ENCODE assay signal across 8 cellular contexts in the genomic region with DNA sequence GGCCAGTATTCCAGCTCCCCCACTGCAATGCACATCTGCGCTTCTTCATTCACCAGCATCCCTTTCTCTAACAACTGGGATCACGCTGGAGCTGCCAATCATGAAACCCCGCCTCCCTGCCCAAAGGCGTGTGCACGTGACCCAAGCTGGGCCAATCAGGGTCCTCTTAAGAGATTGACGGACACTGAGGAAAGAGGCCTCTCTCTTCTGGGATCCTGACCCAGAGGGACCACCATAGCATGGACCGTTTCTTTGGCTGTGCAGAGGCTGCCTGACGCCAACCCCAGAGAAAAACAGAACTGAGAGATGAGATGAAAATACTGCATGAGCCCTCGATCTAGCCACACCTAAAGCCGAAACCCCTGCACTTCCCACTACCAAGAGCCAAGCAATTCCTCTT. TPM values are rescaled to one million over a fixed set of nuclear protein-coding genes. Genes with fewer than 3 reads are reported as not detected.
A peak's percentile ranks its signal among the peaks of the same experiment; 100 is the strongest.
DNase-seq lines count a peak whose midpoint lies in the region; ATAC-seq and TF ChIP-seq lines count a peak whose summit lies in the region.

No MANE protein-coding gene starts in this region.

- no peak overlapping the region for H3K4me2 ChIP-seq in HCT116 (ENCODE audit: low read length)

- no peak for TF ChIP-seq CTCF in HCT116 (IDR thresholded peaks at IDR 0.05 in 2 of 3, conservative IDR thresholded peaks at IDR 0.05 in 1 of 3; ENCODE audit: borderline replicate concordance in 1 of 3, insufficient read depth in 1 of 3, low read depth in 2 of 3, low read length in 2 of 3)
- no peak for TF ChIP-seq CTCF in Peyer's patch (IDR thresholded peaks at IDR 0.05)
- no peak for TF ChIP-seq CTCF in left lung (IDR thresholded peaks at IDR 0.05)
- TF ChIP-seq CTCF in uterus (IDR thresholded peaks at IDR 0.05): no peak

- no peak overlapping the region for H3K4me3 Mint-ChIP-seq in immature natural killer cell

- H3K9me3 ChIP-seq in HCT116 (ENCODE audit: control insufficient read depth in 1 of 2, insufficient read depth in 1 of 2, low read depth in 1 of 2, low read length in 2 of 2): no peaks in the 10 kb centered on the region
- H3K9me3 ChIP-seq in Peyer's patch: no peaks in the 10 kb centered on the region
- H3K9me3 ChIP-seq in left lung: no peaks in the 10 kb centered on the region
- no peaks in the 10 kb centered on the region for H3K9me3 ChIP-seq in uterus

- BruUV-seq in HCT116 (replicated peaks; lab: Mats Ljungman, UMichigan): no TSS peak

- RAD21 ChIA-PET in HCT116 (lab: Charles Lee; ENCODE audit: low non-redundant PET in 1 of 2, low total read pairs in 2 of 2, uncharacterized antibody in 2 of 2, unreplicated experiment in 2 of 2): no interaction called here

- no peak overlapping the region for H3K9ac ChIP-seq in HCT116 (ENCODE audit: low read length)

- H3K27me3 ChIP-seq in HCT116 (ENCODE audit: insufficient read depth, low read length): no peaks in the 10 kb centered on the region
- H3K27me3 ChIP-seq in Peyer's patch: no peaks in the 10 kb centered on the region
- no peaks in the 10 kb centered on the region for H3K27me3 ChIP-seq in left lung
- H3K27me3 ChIP-seq in uterus: no peaks in the 10 kb centered on the region

- H3K27ac ChIP-seq in HCT116 (ENCODE audit: low read depth, low read length) (no peak overlapping the region), Peyer's patch (peak overlapping the region in 1 of 4 donors; percentile 70), left lung (peak overlapping the region in 1 of 2 donors; percentile 38), uterus (no peak overlapping the region)

- peaks cover 0 to 8% of the 10 kb centered on the region in 2 donors for H3K36me3 Mint-ChIP-seq in activated naive CD4-positive, alpha-beta T cell treated with anti-CD3 and anti-CD28 coated beads, Interleukin-2, amount 50 U/mL, for 72 hours
- H3K36me3 Mint-ChIP-seq in immature natural killer cell: no peaks in the 10 kb centered on the region

- DNase-seq in HCT116 (ENCODE audit: low read depth, low spot score) (peak; percentile 27), Peyer's patch (peak in 2 of 3 donors; percentile 58 to 60), left lung (no peak), uterus (no peak), immature natural killer cell (no peak)
- no peak for DNase-seq in activated naive CD4-positive, alpha-beta T cell treated with anti-CD3 and anti-CD28 coated beads, Interleukin-2, amount 50 U/mL, for 72 hours (ENCODE audit: low spot score in 2 of 2)

- CTCF ChIA-PET in HCT116 (lab: Charles Lee): interaction anchor here (0.6 kb wide), 1 partner anchor 12 kb away, joined by 4 read pairs; no protein-coding TSS in a partner anchor

- peaks cover 0 to 2% (median 2%) of the 10 kb centered on the region in 3 donors for H3K27me3 Mint-ChIP-seq in immature natural killer cell (ENCODE audit: low read depth in 3 of 3)

- peaks cover 43% of the 10 kb centered on the region; the same call in 1 of the 2 replicates for H3K79me2 ChIP-seq in HCT116 (ENCODE audit: insufficient read depth, low read length)

- H3K4me1 ChIP-seq in HCT116 (ENCODE audit: control insufficient read depth in 1 of 2, insufficient read depth in 2 of 2, low read length in 2 of 2): no peaks in the 10 kb centered on the region
- H3K4me1 ChIP-seq in Peyer's patch: peaks cover 0 to 6% (median 2%) of the 10 kb centered on the region in 4 donors
- H3K4me1 ChIP-seq in left lung: peaks cover 0 to 18% of the 10 kb centered on the region in 2 donors
- no peaks in the 10 kb centered on the region for H3K4me1 ChIP-seq in uterus

- TF ChIP-seq RAD21 in HCT116 (IDR thresholded peaks at IDR 0.05; ENCODE audit: low read depth): no peak

- no peaks in the 10 kb centered on the region for H3K9me2 ChIP-seq in HCT116 (ENCODE audit: insufficient read depth)

- peak; percentile 88 for ATAC-seq in GM18511 (IDR thresholded peaks at IDR 0.05; ENCODE audit: unreplicated experiment)
- ATAC-seq in HCT116: peak; percentile 95
- ATAC-seq in left lung: peak; percentile 28
- ATAC-seq in esophagus mucosa: no peak
- ATAC-seq in activated naive CD4-positive, alpha-beta T cell treated with anti-CD3 and anti-CD28 coated beads, Interleukin-2, amount 50 U/mL, for 72 hours: no peak

- no peaks in the 10 kb centered on the region for H3K9me3 Mint-ChIP-seq in activated naive CD4-positive, alpha-beta T cell treated with anti-CD3 and anti-CD28 coated beads, Interleukin-2, amount 50 U/mL, for 72 hours
- no peaks in the 10 kb centered on the region for H3K9me3 Mint-ChIP-seq in immature natural killer cell

- peak overlapping the region in 1 of 2 donors; percentile 51 for H3K27ac Mint-ChIP-seq in activated naive CD4-positive, alpha-beta T cell treated with anti-CD3 and anti-CD28 coated beads, Interleukin-2, amount 50 U/mL, for 72 hours
- H3K27ac Mint-ChIP-seq in immature natural killer cell: no peak overlapping the region

- intact Hi-C loops in HCT116 (cut with micrococcal nuclease): no loop called here
- intact Hi-C loops in left lung (cut with DNase I): no loop called here
- intact Hi-C loops in uterus (cut with DNase I; ENCODE audit: low total_unique reads): no loop called here

- peaks cover 2 to 20% of the 10 kb centered on the region in 2 experiments; a peak in 1 of 4 replicates for H3K36me3 ChIP-seq in HCT116 (ENCODE audit: control insufficient read depth in 1 of 2, insufficient read depth in 2 of 2, low read length in 2 of 2)
- peaks cover 0 to 13% (median 0%) of the 10 kb centered on the region in 3 donors for H3K36me3 ChIP-seq in Peyer's patch
- peaks cover 0 to 67% of the 10 kb centered on the region in 2 donors for H3K36me3 ChIP-seq in left lung
- H3K36me3 ChIP-seq in uterus: no peaks in the 10 kb centered on the region

- POLR2A ChIA-PET in HCT116 (lab: Charles Lee): no interaction called here

- H4K20me1 ChIP-seq in HCT116 (ENCODE audit: insufficient read depth): peaks cover 10% of the 10 kb centered on the region; the same call in 1 of the 2 replicates

- TF ChIP-seq POLR2A in HCT116 (IDR thresholded peaks at IDR 0.05; ENCODE audit: borderline replicate concordance, extremely low read depth, insufficient read depth, insufficient read length): no peak
- TF ChIP-seq POLR2A in Peyer's patch (IDR thresholded peaks at IDR 0.05): no peak
- no peak for TF ChIP-seq POLR2A in uterus (IDR thresholded peaks at IDR 0.05)

- H3K4me3 ChIP-seq in HCT116 (replicated peaks in 1 of 2; ENCODE audit: low read depth in 1 of 2, low read length in 2 of 2) (no peak overlapping the region), Peyer's patch (no peak overlapping the region), left lung (no peak overlapping the region), uterus (no peak overlapping the region)

- no peak overlapping the region for H2AFZ ChIP-seq in HCT116 (ENCODE audit: low read depth, low read length, poor library complexity, severe bottlenecking)

- H3K4me1 Mint-ChIP-seq in immature natural killer cell: peaks cover 9 to 17% of the 10 kb centered on the region in 2 donors

TF ChIP-seq in HCT116, 20 proteins besides CTCF, POLR2A, EP300 and RAD21 (continues in another document):
- TF ChIP-seq SRF (IDR thresholded peaks at IDR 0.05; ENCODE audit: low read depth) (no peak), CEBPB (IDR thresholded peaks at IDR 0.05; ENCODE audit: low read depth) (no peak), SIN3A (IDR thresholded peaks at IDR 0.05; ENCODE audit: low read depth) (no peak), FOSL1 (IDR thresholded peaks at IDR 0.05; ENCODE audit: low read depth) (no peak), MAX (IDR thresholded peaks at IDR 0.05) (no peak), ATF3 (IDR thresholded peaks at IDR 0.05) (no peak), CBX3 (IDR thresholded peaks at IDR 0.05; ENCODE audit: low read depth) (no peak), EZH2phosphoT487 (IDR thresholded peaks at IDR 0.05; ENCODE audit: borderline replicate concordance) (no peak), EZH2 (IDR thresholded peaks at IDR 0.05) (no peak), EGR1 (IDR thresholded peaks at IDR 0.05; ENCODE audit: low read depth) (no peak)
- TF ChIP-seq, protein P1, sequence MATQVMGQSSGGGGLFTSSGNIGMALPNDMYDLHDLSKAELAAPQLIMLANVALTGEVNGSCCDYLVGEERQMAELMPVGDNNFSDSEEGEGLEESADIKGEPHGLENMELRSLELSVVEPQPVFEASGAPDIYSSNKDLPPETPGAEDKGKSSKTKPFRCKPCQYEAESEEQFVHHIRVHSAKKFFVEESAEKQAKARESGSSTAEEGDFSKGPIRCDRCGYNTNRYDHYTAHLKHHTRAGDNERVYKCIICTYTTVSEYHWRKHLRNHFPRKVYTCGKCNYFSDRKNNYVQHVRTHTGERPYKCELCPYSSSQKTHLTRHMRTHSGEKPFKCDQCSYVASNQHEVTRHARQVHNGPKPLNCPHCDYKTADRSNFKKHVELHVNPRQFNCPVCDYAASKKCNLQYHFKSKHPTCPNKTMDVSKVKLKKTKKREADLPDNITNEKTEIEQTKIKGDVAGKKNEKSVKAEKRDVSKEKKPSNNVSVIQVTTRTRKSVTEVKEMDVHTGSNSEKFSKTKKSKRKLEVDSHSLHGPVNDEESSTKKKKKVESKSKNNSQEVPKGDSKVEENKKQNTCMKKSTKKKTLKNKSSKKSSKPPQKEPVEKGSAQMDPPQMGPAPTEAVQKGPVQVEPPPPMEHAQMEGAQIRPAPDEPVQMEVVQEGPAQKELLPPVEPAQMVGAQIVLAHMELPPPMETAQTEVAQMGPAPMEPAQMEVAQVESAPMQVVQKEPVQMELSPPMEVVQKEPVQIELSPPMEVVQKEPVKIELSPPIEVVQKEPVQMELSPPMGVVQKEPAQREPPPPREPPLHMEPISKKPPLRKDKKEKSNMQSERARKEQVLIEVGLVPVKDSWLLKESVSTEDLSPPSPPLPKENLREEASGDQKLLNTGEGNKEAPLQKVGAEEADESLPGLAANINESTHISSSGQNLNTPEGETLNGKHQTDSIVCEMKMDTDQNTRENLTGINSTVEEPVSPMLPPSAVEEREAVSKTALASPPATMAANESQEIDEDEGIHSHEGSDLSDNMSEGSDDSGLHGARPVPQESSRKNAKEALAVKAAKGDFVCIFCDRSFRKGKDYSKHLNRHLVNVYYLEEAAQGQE (IDR thresholded peaks at IDR 0.05; ENCODE audit: low read depth): no peak

RNA-seq across cellular contexts. Expression of gene COTL1, which starts 32.0 kb away (rescaled TPM):
- total RNA-seq in HCT116 (2021; ENCODE audit: unreplicated experiment): 276 TPM
- 173 and 223 TPM in 2 replicates for polyA plus RNA-seq in HCT116 (2012)
- total RNA-seq in Peyer's patch: 10 to 100 TPM; 29.6 to 84.2 (median 43.1) TPM
- 100 to 1,000 TPM in 1 of 2 donors, 10 to 100 TPM in 1; 92.7 to 206 TPM for total RNA-seq in left lung
- 10 to 100 TPM; 19.1 to 66.9 (median 29.4) TPM for total RNA-seq in uterus
- 16.3 TPM for total RNA-seq in esophagus mucosa
- 100 to 1,000 TPM; 277 to 583 TPM for total RNA-seq in activated naive CD4-positive, alpha-beta T cell treated with anti-CD3 and anti-CD28 coated beads, Interleukin-2, amount 50 U/mL, for 72 hours
- polyA plus RNA-seq in immature natural killer cell: 100 to 1,000 TPM; 193 to 268 (median 235) TPM

Comparison
In these comparisons a context has a peak if more than half of its experiments do, and no peak if none do; other contexts are left out.
1. ATAC-seq: peak in GM18511 (single experiment), HCT116 (single experiment) and left lung (single experiment); none in esophagus mucosa (single experiment) and activated naive CD4-positive, alpha-beta T cell treated with anti-CD3 and anti-CD28 coated beads, Interleukin-2, amount 50 U/mL, for 72 hours (0 of 2).
2. DNase-seq: peak in HCT116 (single experiment) and Peyer's patch (2 of 3); none in left lung (0 of 2), uterus (0 of 2), activated naive CD4-positive, alpha-beta T cell treated with anti-CD3 and anti-CD28 coated beads, Interleukin-2, amount 50 U/mL, for 72 hours (0 of 2) and immature natural killer cell (0 of 3).